ENCODE assay signal across 9 cellular contexts in the genomic region with DNA sequence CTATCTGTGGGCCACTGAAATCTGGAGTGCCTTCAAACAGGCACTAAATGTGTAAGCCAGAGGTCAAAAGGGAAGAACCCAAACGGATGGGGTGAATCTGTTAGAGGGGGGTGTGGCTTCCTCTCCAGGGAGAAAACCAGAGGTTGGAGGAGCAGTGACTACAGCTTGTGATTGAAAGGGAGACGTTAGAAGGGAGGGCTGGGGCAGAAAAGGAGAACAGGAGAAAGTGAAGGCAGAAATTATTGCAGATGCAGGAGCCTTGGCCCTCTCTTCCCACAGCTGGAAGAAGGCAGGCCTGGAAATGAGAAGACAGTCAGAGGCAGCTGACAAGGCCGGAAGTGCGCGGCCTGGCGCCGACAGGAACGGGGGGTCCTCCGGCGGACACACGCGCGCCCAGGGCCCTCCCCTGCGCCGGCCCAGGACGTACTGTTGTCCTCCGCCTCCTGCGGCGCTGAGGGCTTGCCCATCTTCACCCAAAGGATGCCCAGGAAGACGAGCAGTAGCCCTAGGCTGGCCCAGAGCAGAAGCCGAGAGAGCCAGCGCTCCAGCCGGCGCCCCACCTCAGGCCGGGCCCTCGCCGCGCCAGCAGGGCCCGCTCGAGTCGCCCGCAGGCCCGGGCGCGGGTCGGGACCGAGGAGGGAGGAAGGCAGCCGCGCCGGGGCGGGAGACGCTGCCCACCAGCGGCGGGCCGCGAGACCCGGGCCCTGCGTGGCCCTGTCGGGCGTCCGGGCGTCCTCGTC. TPM values are rescaled to one million over a fixed set of nuclear protein-coding genes. Genes with fewer than 3 reads are reported as not detected.
DNase-seq lines count a peak whose midpoint lies in the region; ATAC-seq and TF ChIP-seq lines count a peak whose summit lies in the region.
"Had no signal": no experiment of that assay in that cellular context is flagged by ENCODE, and none has a peak within 500 bp of the region (broad histone marks: within the 10 kb centered on the region; RNA-seq: fewer than 3 reads in every experiment).

No MANE protein-coding gene starts in this region.

- H3K27me3 ChIP-seq in AG04450 (ENCODE audit: control insufficient read depth, insufficient read depth, low read length) (peaks cover 2% of the 10 kb centered on the region), NT2/D1 (ENCODE audit: insufficient read depth, insufficient read length) (no peaks in the 10 kb centered on the region), mononuclear cell (ENCODE audit: insufficient read depth, low read length) (no peaks in the 10 kb centered on the region)

- peak; percentile 28 for ATAC-seq in GM18519 (IDR thresholded peaks at IDR 0.05; ENCODE audit: low FRiP score, unreplicated experiment)
- peak; percentile 36 for ATAC-seq in HG02981 (IDR thresholded peaks at IDR 0.05; ENCODE audit: unreplicated experiment)

- TF ChIP-seq CTCF in AG04450 (IDR thresholded peaks at IDR 0.05; ENCODE audit: low read depth, low read length), result no peak

- H3K4me3 ChIP-seq in AG04450 (ENCODE audit: low read depth, low read length) (peak overlapping the region; percentile 69), NT2/D1 (ENCODE audit: insufficient read length, low read depth) (peak overlapping the region; percentile 85), mononuclear cell (ENCODE audit: low read length) (peak overlapping the region; percentile 96)

- POLR2A ChIA-PET in AG04450 (lab: Yijun Ruan, JAX), result interaction anchor here (0.6 to 1.9 kb wide), 6 partner anchors 11 to 52 kb away, joined by 3 to 12 read pairs (median 4); no protein-coding TSS in a partner anchor

- H3K9ac ChIP-seq in NT2/D1 (ENCODE audit: insufficient read length, low read depth), result peak overlapping the region; percentile 96

- DNase-seq in AG04450 (ENCODE audit: low read depth, low spot score), result peak; percentile 38
- DNase-seq in NT2/D1 (ENCODE audit: low read depth, low spot score), result no peak
- DNase-seq in activated CD8-positive, alpha-beta memory T cell treated with anti-CD3 and anti-CD28 coated beads, Interleukin-2, amount 50 U/mL, for 48 hours, result peak; percentile 79
- DNase-seq in epidermal melanocyte (ENCODE audit: insufficient read length, low spot score), result peak; percentile 77
- DNase-seq in stimulated activated CD8-positive, alpha-beta memory T cell treated with anti-CD3 and anti-CD28 coated beads, Interleukin-7, amount 100 ng/mL, for 24 hours (ENCODE audit: low read depth), result peak; percentile 24

- peaks cover 30% of the 10 kb centered on the region for H3K36me3 ChIP-seq in NT2/D1 (ENCODE audit: insufficient read depth, insufficient read length, low read length)

- CTCF ChIA-PET in AG04450 (lab: Charles Lee), result interaction anchor here (0.6 to 5.5 kb wide), 3 partner anchors 16 to 240 kb away, joined by 3 to 31 read pairs (median 6); no protein-coding TSS in a partner anchor

- H3K4me1 ChIP-seq in NT2/D1 (ENCODE audit: insufficient read depth, insufficient read length) (peaks cover 15% of the 10 kb centered on the region), mononuclear cell (ENCODE audit: insufficient read depth, low read length) (peaks cover 41% of the 10 kb centered on the region)

- H3K9me3 ChIP-seq in AG04450 (ENCODE audit: control insufficient read depth, insufficient read depth, low read length), result peaks cover 3% of the 10 kb centered on the region; the same call in 1 of the 2 replicates
- H3K9me3 ChIP-seq in NT2/D1 (ENCODE audit: insufficient read depth, low read length), result no peaks in the 10 kb centered on the region
- no peaks in the 10 kb centered on the region for H3K9me3 ChIP-seq in mononuclear cell (ENCODE audit: low read depth, low read length)

- peak overlapping the region; percentile 89 for H3K27ac ChIP-seq in AG04450 (ENCODE audit: low read depth, low read length)

RNA-seq across cellular contexts. Expression of a gene that starts 0.8 kb away (rescaled TPM):
- 47.4 and 53.9 TPM in 2 replicates for polyA plus RNA-seq in AG04450 (2011; rRNA removed)
- polyA minus RNA-seq in AG04450 (2011; rRNA and poly(A)+ RNA removed), result 47.0 and 48.2 TPM in 2 replicates
- 80.2 TPM for total RNA-seq in mononuclear cell

RNA-seq across cellular contexts. Expression of a gene that starts 15.7 kb away (rescaled TPM):
- polyA plus RNA-seq in AG04450 (2011; rRNA removed), result not detected in 2 replicates
- not detected in 2 replicates for polyA minus RNA-seq in AG04450 (2011; rRNA and poly(A)+ RNA removed)
- not detected for total RNA-seq in mononuclear cell
- total RNA-seq: NCI-H460 had no signal

RNA-seq across cellular contexts. Expression of a gene that starts 41.4 kb away (rescaled TPM):
- polyA plus RNA-seq in AG04450 (2011; rRNA removed), result 1.1 and 1.6 TPM in 2 replicates
- 0.91 and 2.1 TPM in 2 replicates for polyA minus RNA-seq in AG04450 (2011; rRNA and poly(A)+ RNA removed)
- total RNA-seq in mononuclear cell, result not detected
- total RNA-seq: NCI-H460 had no signal
